Comparison of ENCODE assay signal across 15 cellular contexts in genomic region chr9:36813149-36813548, GRCh38.
DNase-seq lines count a peak whose midpoint lies in the region.
"Had no signal": no experiment of that assay in that cellular context is flagged by ENCODE, and none has a peak within 500 bp of the region (broad histone marks: within the 10 kb centered on the region; RNA-seq: fewer than 3 reads in every experiment).

No MANE protein-coding gene starts in this region.

- H3K4me1 ChIP-seq in subcutaneous abdominal adipose tissue (ENCODE audit: control insufficient read depth in 5 of 5, insufficient read depth in 5 of 5, low read length in 5 of 5): peaks cover 2 to 54% (median 40%) of the 10 kb centered on the region in 5 donors
- H3K4me1 ChIP-seq: A549, BE2C, Caco-2 had no signal

- H3K27me3 ChIP-seq in subcutaneous abdominal adipose tissue (ENCODE audit: control insufficient read depth in 5 of 5, insufficient read depth in 4 of 5, low read length in 5 of 5): peaks cover 0 to 6% (median 3%) of the 10 kb centered on the region in 5 donors
- H3K27me3 ChIP-seq: BE2C had no signal

- peak overlapping the region; percentile 95 for H3K27ac ChIP-seq in subcutaneous abdominal adipose tissue (ENCODE audit: low read depth, low read length)
- H3K27ac ChIP-seq: A549, C4-2B, HL-60 had no signal

- H3K9me3 ChIP-seq in subcutaneous abdominal adipose tissue (ENCODE audit: control insufficient read depth in 5 of 5, low read length in 5 of 5): peaks cover 0 to 6% (median 0%) of the 10 kb centered on the region in 5 donors
- H3K9me3 ChIP-seq: A549, BE2C, Caco-2 had no signal

- peak overlapping the region in 2 of 5 donors; percentile 36 to 57 for H3K9ac ChIP-seq in subcutaneous abdominal adipose tissue (ENCODE audit: low read length in 5 of 5)

- H3K36me3 ChIP-seq in subcutaneous abdominal adipose tissue (ENCODE audit: control insufficient read depth in 5 of 5, insufficient read depth in 5 of 5, low read length in 5 of 5): no peaks in the 10 kb centered on the region
- H3K36me3 ChIP-seq: BE2C had no signal

- peak; percentile 5 for DNase-seq in activated effector memory CD4-positive, alpha-beta T cell treated with anti-CD3 and anti-CD28 coated beads, Interleukin-2, amount 50 U/mL, for 16 hours
- no peak for DNase-seq in activated effector memory CD4-positive, alpha-beta T cell treated with Interleukin-2 at 50 U/mL for 16 hours
- DNase-seq in NCI-H774 (lab: John Stamatoyannopoulos, UW) (peak; percentile 48), left kidney (ENCODE audit: low read depth, low spot score) (peak; percentile 86), NCI-H128 (lab: John Stamatoyannopoulos, UW; ENCODE audit: unreplicated experiment) (no peak)
- DNase-seq in effector CD4-positive, alpha-beta T cell: no peak
- DNase-seq: BE2C; Caco-2; CD4-positive, alpha-beta memory T cell; H7 had no signal

- no peak overlapping the region for H3K4me3 ChIP-seq in subcutaneous abdominal adipose tissue (ENCODE audit: low read depth in 1 of 5, low read length in 5 of 5)
- H3K4me3 ChIP-seq: A549, GM23338 had no signal

Comparison
In these comparisons a context has a peak if more than half of its experiments do, and no peak if none do; other contexts are left out.
1. DNase-seq: peak in activated effector memory CD4-positive, alpha-beta T cell treated with anti-CD3 and anti-CD28 coated beads, Interleukin-2, amount 50 U/mL, for 16 hours (single experiment), NCI-H774 (single experiment) and left kidney (single experiment); none in activated effector memory CD4-positive, alpha-beta T cell treated with Interleukin-2 at 50 U/mL for 16 hours (single experiment), effector CD4-positive, alpha-beta T cell (single experiment) and NCI-H128 (single experiment).